ENCODE assay signal across 2 cellular contexts in the genomic region with DNA sequence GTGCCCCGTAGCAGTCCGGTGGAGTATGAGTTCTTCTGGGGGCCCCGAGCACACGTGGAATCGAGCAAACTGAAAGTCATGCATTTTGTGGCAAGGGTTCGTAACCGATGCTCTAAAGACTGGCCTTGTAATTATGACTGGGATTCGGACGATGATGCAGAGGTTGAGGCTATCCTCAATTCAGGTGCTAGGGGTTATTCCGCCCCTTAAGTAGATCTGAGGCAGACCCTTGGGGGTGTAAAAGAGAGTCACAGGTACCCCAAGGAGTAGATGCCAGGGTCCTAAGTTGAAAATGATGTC.
TF ChIP-seq lines count a peak whose summit lies in the region.

No MANE protein-coding gene starts in this region.

TF ChIP-seq in IMR-90, 13 proteins besides CTCF, POLR2A, EP300 and RAD21 (continued from another document):
- no peak for TF ChIP-seq BHLHE40 (IDR thresholded peaks at IDR 0.05; ENCODE audit: low read depth, low read length)
- no peak for TF ChIP-seq FOS (IDR thresholded peaks at IDR 0.05; ENCODE audit: low read depth, low read length)
- TF ChIP-seq MAZ (IDR thresholded peaks at IDR 0.05; ENCODE audit: borderline replicate concordance, low read depth, low read length), result no peak
- TF ChIP-seq, protein P1, sequence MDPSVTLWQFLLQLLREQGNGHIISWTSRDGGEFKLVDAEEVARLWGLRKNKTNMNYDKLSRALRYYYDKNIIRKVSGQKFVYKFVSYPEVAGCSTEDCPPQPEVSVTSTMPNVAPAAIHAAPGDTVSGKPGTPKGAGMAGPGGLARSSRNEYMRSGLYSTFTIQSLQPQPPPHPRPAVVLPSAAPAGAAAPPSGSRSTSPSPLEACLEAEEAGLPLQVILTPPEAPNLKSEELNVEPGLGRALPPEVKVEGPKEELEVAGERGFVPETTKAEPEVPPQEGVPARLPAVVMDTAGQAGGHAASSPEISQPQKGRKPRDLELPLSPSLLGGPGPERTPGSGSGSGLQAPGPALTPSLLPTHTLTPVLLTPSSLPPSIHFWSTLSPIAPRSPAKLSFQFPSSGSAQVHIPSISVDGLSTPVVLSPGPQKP (IDR thresholded peaks at IDR 0.05; ENCODE audit: borderline replicate concordance, low read depth, low read length), result no peak
- TF ChIP-seq CEBPB (IDR thresholded peaks at IDR 0.05; ENCODE audit: low read depth, low read length), result no peak
- no peak for TF ChIP-seq RCOR1 (IDR thresholded peaks at IDR 0.05; ENCODE audit: insufficient replicate concordance, low read length)
- TF ChIP-seq CHD1 (IDR thresholded peaks at IDR 0.05; ENCODE audit: low read depth, low read length), result no peak
- TF ChIP-seq NFE2L2 (IDR thresholded peaks at IDR 0.05; ENCODE audit: low read depth, low read length), result no peak
- no peak for TF ChIP-seq RFX5 (IDR thresholded peaks at IDR 0.05; ENCODE audit: low read depth, low read length)
- no peak for TF ChIP-seq SMC3 (IDR thresholded peaks at IDR 0.05; ENCODE audit: low read depth, low read length)
- TF ChIP-seq USF2 (IDR thresholded peaks at IDR 0.05; ENCODE audit: low read depth, low read length), result no peak

TF ChIP-seq in neural cell, 6 proteins besides CTCF, POLR2A, EP300 and RAD21 (continued from another document):
- no peak for TF ChIP-seq SMC3 (conservative IDR thresholded peaks at IDR 0.05; ENCODE audit: poor library complexity)
- TF ChIP-seq TAF1 (IDR thresholded peaks at IDR 0.05; ENCODE audit: low read depth), result no peak
- no peak for TF ChIP-seq REST (IDR thresholded peaks at IDR 0.05; ENCODE audit: borderline replicate concordance)
